Comparison of ENCODE assay signal across 19 cellular contexts in the genomic region with DNA sequence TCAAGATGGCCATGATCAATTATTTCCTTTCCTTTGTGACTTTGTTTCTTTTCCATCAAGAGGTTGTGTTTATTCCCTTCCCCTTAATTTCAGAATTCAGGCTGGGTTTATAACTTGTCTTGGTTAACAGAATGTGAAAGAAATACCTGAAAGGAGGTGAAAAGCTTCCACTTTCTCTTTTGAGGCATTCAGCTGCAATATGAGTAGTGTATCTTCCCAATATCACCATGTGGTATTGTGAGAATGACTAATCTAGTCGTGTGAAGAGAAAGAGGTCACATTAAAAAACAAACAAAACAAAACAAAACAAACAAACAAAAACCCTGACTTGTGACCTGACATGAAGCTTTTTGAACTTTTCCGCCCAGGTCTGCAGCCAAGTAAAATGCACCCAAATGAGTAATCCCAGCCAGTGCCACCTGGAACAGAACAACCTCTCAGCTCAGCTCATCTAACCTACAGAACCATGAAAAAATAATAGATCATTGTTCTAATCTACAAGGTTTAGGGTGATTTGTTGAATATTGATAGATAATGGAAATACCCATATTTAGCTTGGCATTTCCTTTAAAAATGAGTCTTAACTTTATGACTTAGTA.
"Had no signal": no experiment of that assay in that cellular context is flagged by ENCODE, and none has a peak within 500 bp of the region (broad histone marks: within the 10 kb centered on the region; RNA-seq: fewer than 3 reads in every experiment).

No MANE protein-coding gene starts in this region.

- ATAC-seq: activated CD8-positive, alpha-beta T cell treated with anti-CD3 and anti-CD28 coated beads, Interleukin-2, amount 10 ng/mL, durations not matched to agents 7 days and 5 days; activated naive CD4-positive, alpha-beta T cell treated with anti-CD3 and anti-CD28 coated beads, Interleukin-2, amount 50 U/mL, for 72 hours; gastroesophageal sphincter; heart right ventricle; left colon had no signal

- DNase-seq: activated CD4-positive, alpha-beta T cell treated with anti-CD3 and anti-CD28 coated beads, Interleukin-2, amount 10 ng/mL, durations not matched to agents 24 days and 14 days; activated CD4-positive, CD25-positive, alpha-beta regulatory T cell; activated CD8-positive, alpha-beta memory T cell treated with anti-CD3 and anti-CD28 coated beads, Interleukin-2, amount 50 U/mL, for 4 hours; activated CD8-positive, alpha-beta T cell treated with anti-CD3 and anti-CD28 coated beads, Interleukin-2, amount 10 ng/mL, durations not matched to agents 7 days and 5 days; activated effector memory CD4-positive, alpha-beta T cell treated with anti-CD3 and anti-CD28 coated beads, Interleukin-2, amount 50 U/mL, for 16 hours; activated T-cell treated with anti-CD3 and anti-CD28 coated beads, Interleukin-2, amount 50 U/mL, for 48 hours; dorsolateral prefrontal cortex; erythroblast; heart right ventricle; left colon; nephron progenitor cell; occipital lobe; stimulated activated CD4-positive, alpha-beta T cell treated with anti-CD3 and anti-CD28 coated beads, Interleukin-4, amount 100 ng/mL, for 4 hours; stimulated activated CD8-positive, alpha-beta memory T cell treated with anti-CD3 and anti-CD28 coated beads, Interleukin-4, amount 100 ng/mL, for 48 hours; stimulated activated naive CD4-positive, alpha-beta T cell treated with Interleukin-2 at 50 U/mL for 16 hours; substantia nigra; uterus had no signal
